Comparison of ENCODE assay signal across 11 cellular contexts in the genomic region with DNA sequence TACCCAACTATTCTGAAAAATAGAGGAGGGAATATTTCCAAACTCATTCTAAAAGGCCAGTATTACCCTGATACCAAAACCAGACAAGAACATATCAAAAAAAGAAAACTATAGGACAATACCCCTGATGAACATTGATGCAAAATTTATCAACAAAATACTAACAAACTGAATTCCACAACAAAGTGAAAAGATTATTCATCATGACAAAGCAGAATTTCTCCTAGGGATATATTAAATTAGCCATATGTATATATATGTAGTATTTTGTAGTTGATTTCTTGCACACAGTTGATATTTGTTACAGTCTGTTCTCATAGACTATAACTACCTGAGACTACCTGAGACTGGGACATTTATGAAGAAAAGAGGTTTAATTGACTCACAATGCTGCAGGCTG.
"Had no signal": no experiment of that assay in that cellular context is flagged by ENCODE, and none has a peak within 500 bp of the region (broad histone marks: within the 10 kb centered on the region; RNA-seq: fewer than 3 reads in every experiment).

No MANE protein-coding gene starts in this region.

- FAIRE-seq: H1, H54 had no signal

- H3K36me3 ChIP-seq: HAP-1 had no signal

- H3K27ac ChIP-seq: GM23248 had no signal

- H3K4me3 ChIP-seq: GM23248, GM23338, HAP-1 had no signal

- H3K9ac ChIP-seq: GM23248 had no signal

- H3K4me2 ChIP-seq: GM23338 had no signal

- DNase-seq: GM23248, GOT3, H7, H9, HCEC 1CT, HFFc6 had no signal

- H3K4me1 ChIP-seq: HAP-1 had no signal

- H2AFZ ChIP-seq: GM23248, GM23338 had no signal

- H3K9me3 ChIP-seq: HAP-1 had no signal

- ATAC-seq: GM23338, HCT116 had no signal
